21 cellular contexts compared by ENCODE assay signal in genomic region chr2:3362686-3363085, GRCh38. TPM values are rescaled to one million over a fixed set of nuclear protein-coding genes. Genes with fewer than 3 reads are reported as not detected.
DNase-seq lines count a peak whose midpoint lies in the region; ATAC-seq, FAIRE-seq and TF ChIP-seq lines count a peak whose summit lies in the region.
"Had no signal": no experiment of that assay in that cellular context is flagged by ENCODE, and none has a peak within 500 bp of the region (broad histone marks: within the 10 kb centered on the region; RNA-seq: fewer than 3 reads in every experiment).

No MANE protein-coding gene starts in this region.

- no peak for TF ChIP-seq EP300 in HepG2 (IDR thresholded peaks at IDR 0.05; ENCODE audit: low read depth in 2 of 2, low read length in 2 of 2)
- no peak for TF ChIP-seq EP300 in HepG2 (CRISPR knock-in tag; IDR thresholded peaks at IDR 0.05; ENCODE audit: borderline replicate concordance)

- peaks cover 35% of the 10 kb centered on the region for H3K4me1 Mint-ChIP-seq in activated CD8-positive, alpha-beta T cell treated with anti-CD3 and anti-CD28 coated beads, Interleukin-2, amount 10 ng/mL, durations not matched to agents 7 days and 5 days (ENCODE audit: low read depth)
- H3K4me1 Mint-ChIP-seq in activated CD8-positive, alpha-beta T cell treated with anti-CD3 and anti-CD28 coated beads for 36 hours (ENCODE audit: low read depth) = peaks cover 31% of the 10 kb centered on the region
- H3K4me1 Mint-ChIP-seq in stimulated activated naive B cell treated with anti-CD40 and anti-IgM and Interleukin-4, amounts not matched to agents 10 μg/mL and 1 μg/mL and 100 μg/mL, for 72 hours = peaks cover 35 to 50% of the 10 kb centered on the region in 2 donors
- peaks cover 60% of the 10 kb centered on the region for H3K4me1 Mint-ChIP-seq in stimulated activated naive CD8-positive, alpha-beta T cell treated with anti-CD3 and anti-CD28 coated beads, Interleukin-15, amount 100 ng/mL, for 72 hours

- H3K4me3 ChIP-seq in HepG2 (replicated peaks in 1 of 3; ENCODE audit: insufficient read depth in 1 of 3, low read depth in 2 of 3, low read length in 3 of 3) = no peak overlapping the region
- H3K4me3 ChIP-seq: GM12878, PC-9 had no signal

- H3K27ac ChIP-seq in HepG2 (ENCODE audit: extremely low read length, insufficient read depth, low read length) = no peak overlapping the region
- H3K27ac ChIP-seq: PC-9 had no signal

- TF ChIP-seq POLR2A in HepG2 (IDR thresholded peaks at IDR 0.05; ENCODE audit: insufficient read depth in 1 of 2, low read depth in 2 of 2, low read length in 2 of 2) = no peak

- H3K9ac ChIP-seq in HepG2 (ENCODE audit: insufficient read depth, low read depth, low read length) = no peak overlapping the region

- peaks cover 26% of the 10 kb centered on the region for H3K4me1 ChIP-seq in HepG2 (ENCODE audit: insufficient read depth, low read length)

- H2AFZ ChIP-seq in HepG2 (ENCODE audit: low read length) = no peak overlapping the region
- H2AFZ ChIP-seq: PC-9 had no signal

- in situ Hi-C loops in HepG2 (cut with HindIII; ENCODE audit: extremely low pct_ligation_motif_present, low pct_unique_long_range_greater_than_20kb) = no loop called here

- no peaks in the 10 kb centered on the region for H3K9me3 ChIP-seq in HepG2 (ENCODE audit: low read length)

- H4K20me1 ChIP-seq in HepG2 (ENCODE audit: insufficient read depth, low read length) = peaks cover 2% of the 10 kb centered on the region; the same call in 1 of the 2 replicates

- no peak for TF ChIP-seq CTCF in activated CD8-positive, alpha-beta T cell treated with anti-CD3 and anti-CD28 coated beads for 36 hours (IDR thresholded peaks at IDR 0.05)
- no peak for TF ChIP-seq CTCF in HepG2 (CRISPR knock-in tag; IDR thresholded peaks at IDR 0.05)

- no peaks in the 10 kb centered on the region for H3K9me3 Mint-ChIP-seq in activated CD8-positive, alpha-beta T cell treated with anti-CD3 and anti-CD28 coated beads, Interleukin-2, amount 10 ng/mL, durations not matched to agents 7 days and 5 days (ENCODE audit: insufficient read depth)
- no peaks in the 10 kb centered on the region for H3K9me3 Mint-ChIP-seq in activated CD8-positive, alpha-beta T cell treated with anti-CD3 and anti-CD28 coated beads for 36 hours
- no peaks in the 10 kb centered on the region for H3K9me3 Mint-ChIP-seq in stimulated activated naive B cell treated with anti-CD40 and anti-IgM and Interleukin-4, amounts not matched to agents 10 μg/mL and 1 μg/mL and 100 μg/mL, for 72 hours
- H3K9me3 Mint-ChIP-seq in stimulated activated naive CD8-positive, alpha-beta T cell treated with anti-CD3 and anti-CD28 coated beads, Interleukin-15, amount 100 ng/mL, for 72 hours = no peaks in the 10 kb centered on the region

- no peak for ATAC-seq in activated CD8-positive, alpha-beta T cell treated with anti-CD3 and anti-CD28 coated beads, Interleukin-2, amount 10 ng/mL, durations not matched to agents 7 days and 5 days
- ATAC-seq in activated CD8-positive, alpha-beta T cell treated with anti-CD3 and anti-CD28 coated beads for 36 hours = no peak
- ATAC-seq in HG03097 (IDR thresholded peaks at IDR 0.05; ENCODE audit: low FRiP score, unreplicated experiment) (peak; percentile 42), HepG2 (no peak; the same call in 2 of the 3 replicates)
- no peak for ATAC-seq in stimulated activated naive B cell treated with anti-CD40 and anti-IgM and Interleukin-4, amounts not matched to agents 10 μg/mL and 1 μg/mL and 100 μg/mL, for 72 hours (replicated peaks)
- ATAC-seq in stimulated activated naive CD8-positive, alpha-beta T cell treated with anti-CD3 and anti-CD28 coated beads, Interleukin-15, amount 100 ng/mL, for 72 hours = no peak
- ATAC-seq: GM12878 had no signal

- H3K36me3 Mint-ChIP-seq in activated CD8-positive, alpha-beta T cell treated with anti-CD3 and anti-CD28 coated beads, Interleukin-2, amount 10 ng/mL, durations not matched to agents 7 days and 5 days (ENCODE audit: low read depth) = peaks cover 10% of the 10 kb centered on the region
- peaks cover 6% of the 10 kb centered on the region for H3K36me3 Mint-ChIP-seq in activated CD8-positive, alpha-beta T cell treated with anti-CD3 and anti-CD28 coated beads for 36 hours (ENCODE audit: low read depth)
- peaks cover 8 to 37% of the 10 kb centered on the region in 2 donors for H3K36me3 Mint-ChIP-seq in stimulated activated naive B cell treated with anti-CD40 and anti-IgM and Interleukin-4, amounts not matched to agents 10 μg/mL and 1 μg/mL and 100 μg/mL, for 72 hours

- intact Hi-C loops in activated CD8-positive, alpha-beta T cell treated with anti-CD3 and anti-CD28 coated beads for 36 hours (cut with micrococcal nuclease) = no loop called here
- intact Hi-C loops in HepG2 (cut with micrococcal nuclease; ENCODE audit: unreplicated experiment) = no loop called here

- no peaks in the 10 kb centered on the region for H3K27me3 Mint-ChIP-seq in activated CD8-positive, alpha-beta T cell treated with anti-CD3 and anti-CD28 coated beads, Interleukin-2, amount 10 ng/mL, durations not matched to agents 7 days and 5 days (ENCODE audit: low read depth)
- H3K27me3 Mint-ChIP-seq in activated CD8-positive, alpha-beta T cell treated with anti-CD3 and anti-CD28 coated beads for 36 hours = no peaks in the 10 kb centered on the region
- H3K27me3 Mint-ChIP-seq in stimulated activated naive B cell treated with anti-CD40 and anti-IgM and Interleukin-4, amounts not matched to agents 10 μg/mL and 1 μg/mL and 100 μg/mL, for 72 hours = no peaks in the 10 kb centered on the region
- no peaks in the 10 kb centered on the region for H3K27me3 Mint-ChIP-seq in stimulated activated naive CD8-positive, alpha-beta T cell treated with anti-CD3 and anti-CD28 coated beads, Interleukin-15, amount 100 ng/mL, for 72 hours

- H3K4me3 Mint-ChIP-seq in activated CD8-positive, alpha-beta T cell treated with anti-CD3 and anti-CD28 coated beads, Interleukin-2, amount 10 ng/mL, durations not matched to agents 7 days and 5 days = no peak overlapping the region
- no peak overlapping the region for H3K4me3 Mint-ChIP-seq in activated CD8-positive, alpha-beta T cell treated with anti-CD3 and anti-CD28 coated beads for 36 hours
- H3K4me3 Mint-ChIP-seq in stimulated activated naive B cell treated with anti-CD40 and anti-IgM and Interleukin-4, amounts not matched to agents 10 μg/mL and 1 μg/mL and 100 μg/mL, for 72 hours = no peak overlapping the region
- H3K4me3 Mint-ChIP-seq in stimulated activated naive CD8-positive, alpha-beta T cell treated with anti-CD3 and anti-CD28 coated beads, Interleukin-15, amount 100 ng/mL, for 72 hours = no peak overlapping the region
- H3K4me3 Mint-ChIP-seq: CD14-positive monocyte had no signal

- no peak overlapping the region for H3K4me2 ChIP-seq in HepG2 (ENCODE audit: low read depth, low read length)
- H3K4me2 ChIP-seq: PC-9 had no signal

- 95% methylated on average over 3 of the region's 3 CpGs for WGBS in HepG2 (ENCODE audit: low lambda C conversion rate)

- peaks cover 82% of the 10 kb centered on the region for H3K79me2 ChIP-seq in HepG2 (ENCODE audit: insufficient read depth, low read length)

- no TSS peak for BruUV-seq in HepG2 (replicated peaks; lab: Mats Ljungman, UMichigan)

- FAIRE-seq in HepG2 (lab: Jason Lieb, UNC) = no peak
- FAIRE-seq: GM12878, GM18507 had no signal

- CTCF ChIA-PET in activated CD8-positive, alpha-beta T cell treated with anti-CD3 and anti-CD28 coated beads, Interleukin-2, amount 10 ng/mL, durations not matched to agents 7 days and 5 days (lab: Charles Lee) = no interaction called here
- CTCF ChIA-PET in activated CD8-positive, alpha-beta T cell treated with anti-CD3 and anti-CD28 coated beads for 36 hours (lab: Charles Lee) = no interaction called here
- CTCF ChIA-PET in HepG2 (lab: Yijun Ruan, JAX; ENCODE audit: low intra/inter-chr PET ratio, low total read pairs) = no interaction called here

- no peak for DNase-seq in activated CD8-positive, alpha-beta T cell treated with anti-CD3 and anti-CD28 coated beads, Interleukin-2, amount 10 ng/mL, durations not matched to agents 7 days and 5 days
- no peak for DNase-seq in activated CD8-positive, alpha-beta T cell treated with anti-CD3 and anti-CD28 coated beads for 36 hours
- DNase-seq in HepG2 (ENCODE audit: low spot score) = no peak
- no peak for DNase-seq in stimulated activated naive B cell treated with anti-CD40 and anti-IgM and Interleukin-4, amounts not matched to agents 10 μg/mL and 1 μg/mL and 100 μg/mL, for 72 hours
- no peak for DNase-seq in stimulated activated naive CD8-positive, alpha-beta T cell treated with anti-CD3 and anti-CD28 coated beads, Interleukin-15, amount 100 ng/mL, for 72 hours
- DNase-seq in activated CD4-positive, CD25-positive, alpha-beta regulatory T cell treated with anti-CD3 and anti-CD28 coated beads, Interleukin-2, amount 50 U/mL, for 72 hours = no peak
- no peak for DNase-seq in LoVo (ENCODE audit: low spot score)
- DNase-seq: 8988T, COR-L47, HCEC 1CT, KG1, MM.1S, NCI-H1105, NCI-H187 treated with DMSO at 0.1 percent for 48 hours, NCI-H446 treated with DMSO at 0.1 percent for 48 hours, NCI-H748 treated with DMSO at 0.1 percent for 48 hours, PC-9 had no signal

- H3K36me3 ChIP-seq in HepG2 (replicated peaks in 1 of 2; ENCODE audit: control insufficient read depth in 1 of 2, insufficient read depth in 2 of 2, low read length in 2 of 2) = no peaks in the 10 kb centered on the region; a peak in 2 of 5 replicates

- TF ChIP-seq RAD21 in HepG2 (CRISPR knock-in tag; IDR thresholded peaks at IDR 0.05) = no peak

- H3K27me3 ChIP-seq in HepG2 (ENCODE audit: control insufficient read depth in 1 of 2, insufficient read depth in 2 of 2, low read length in 2 of 2) = no peaks in the 10 kb centered on the region

- POLR2A ChIA-PET in activated CD8-positive, alpha-beta T cell treated with anti-CD3 and anti-CD28 coated beads, Interleukin-2, amount 10 ng/mL, durations not matched to agents 7 days and 5 days (lab: Charles Lee) = no interaction called here
- POLR2A ChIA-PET in activated CD8-positive, alpha-beta T cell treated with anti-CD3 and anti-CD28 coated beads for 36 hours (lab: Charles Lee) = no interaction called here
- POLR2A ChIA-PET in HepG2 (lab: Yijun Ruan, JAX) = no interaction called here

- H3K27ac Mint-ChIP-seq in activated CD8-positive, alpha-beta T cell treated with anti-CD3 and anti-CD28 coated beads, Interleukin-2, amount 10 ng/mL, durations not matched to agents 7 days and 5 days = peak overlapping the region; percentile 76
- no peak overlapping the region for H3K27ac Mint-ChIP-seq in activated CD8-positive, alpha-beta T cell treated with anti-CD3 and anti-CD28 coated beads for 36 hours
- H3K27ac Mint-ChIP-seq in stimulated activated naive B cell treated with anti-CD40 and anti-IgM and Interleukin-4, amounts not matched to agents 10 μg/mL and 1 μg/mL and 100 μg/mL, for 72 hours = peak overlapping the region; percentile 49
- H3K27ac Mint-ChIP-seq in stimulated activated naive CD8-positive, alpha-beta T cell treated with anti-CD3 and anti-CD28 coated beads, Interleukin-15, amount 100 ng/mL, for 72 hours = peak overlapping the region in 1 of 2 donors; percentile 57

RNA-seq across cellular contexts. Expression of gene EIPR1, which starts 14.9 kb away (rescaled TPM):
- total RNA-seq in activated CD8-positive, alpha-beta T cell treated with anti-CD3 and anti-CD28 coated beads, Interleukin-2, amount 10 ng/mL, durations not matched to agents 7 days and 5 days = 10 to 100 TPM; 38.9 to 41.4 TPM
- total RNA-seq in activated CD8-positive, alpha-beta T cell treated with anti-CD3 and anti-CD28 coated beads for 36 hours = 10 to 100 TPM; 38.4 to 39.1 TPM
- total RNA-seq in HepG2 (2016; rRNA removed; fragmentation: Illumina TruSeq; extraction: Trizol) = 70.0 and 92.3 TPM in 2 replicates
- total RNA-seq in HepG2 (2016; cell fraction: cytosol; rRNA removed; fragmentation: Illumina TruSeq; extraction: Trizol; ENCODE audit: low read depth) = 45.6 and 52.4 TPM in 2 replicates
- total RNA-seq in HepG2 (2016; cell fraction: insoluble cytoplasmic fraction; rRNA removed; fragmentation: Illumina TruSeq; extraction: Trizol) = 72.0 and 92.4 TPM in 2 replicates
- 79.5 and 92.1 TPM in 2 replicates for total RNA-seq in HepG2 (2016; cell fraction: membrane; rRNA removed; fragmentation: Illumina TruSeq; extraction: Trizol)
- total RNA-seq in HepG2 (2016; cell fraction: nucleus; rRNA removed; fragmentation: Illumina TruSeq; extraction: Trizol) = 36.2 and 44.8 TPM in 2 replicates
- 84.5 and 96.3 TPM in 2 replicates for polyA plus RNA-seq in HepG2 (2011; rRNA removed)
- 91.9 and 111 TPM in 2 replicates for polyA plus RNA-seq in HepG2 (2011; cell fraction: cytosol; rRNA removed)
- 54.6 and 61.7 TPM in 2 replicates for polyA plus RNA-seq in HepG2 (2011; cell fraction: nucleus; rRNA removed)
- 34.2 and 39.9 TPM in 2 replicates for polyA plus RNA-seq in HepG2 (2012)
- polyA plus RNA-seq in HepG2 (2016; cell fraction: cytosol; fragmentation: Illumina TruSeq; extraction: Trizol; ENCODE audit: low read depth) = 47.2 and 54.0 TPM in 2 replicates
- polyA plus RNA-seq in HepG2 (2016; cell fraction: insoluble cytoplasmic fraction; fragmentation: Illumina TruSeq; extraction: Trizol; ENCODE audit: low read depth) = 80.5 and 83.1 TPM in 2 replicates
- polyA plus RNA-seq in HepG2 (2016; cell fraction: membrane; fragmentation: Illumina TruSeq; extraction: Trizol; ENCODE audit: low read depth) = 53.9 and 69.3 TPM in 2 replicates
- polyA plus RNA-seq in HepG2 (2016; cell fraction: nucleus; fragmentation: Illumina TruSeq; extraction: Trizol; ENCODE audit: insufficient read depth, low read depth) = 49.2 and 51.5 TPM in 2 replicates
- 65.1 and 87.1 TPM in 2 replicates for polyA minus RNA-seq in HepG2 (2011; rRNA and poly(A)+ RNA removed; ENCODE audit: low replicate concordance)
- polyA minus RNA-seq in HepG2 (2011; cell fraction: cytosol; rRNA and poly(A)+ RNA removed) = 27.9 and 34.1 TPM in 2 replicates
- 48.4 and 54.1 TPM in 2 replicates for polyA minus RNA-seq in HepG2 (2011; cell fraction: nucleus; rRNA and poly(A)+ RNA removed)

RNA-seq across cellular contexts. Expression of gene TRAPPC12, which starts 16.8 kb away (rescaled TPM):
- 10 to 100 TPM; 86.2 to 88.4 TPM for total RNA-seq in activated CD8-positive, alpha-beta T cell treated with anti-CD3 and anti-CD28 coated beads, Interleukin-2, amount 10 ng/mL, durations not matched to agents 7 days and 5 days
- total RNA-seq in activated CD8-positive, alpha-beta T cell treated with anti-CD3 and anti-CD28 coated beads for 36 hours = 10 to 100 TPM; 52.9 to 65.3 TPM
- total RNA-seq in HepG2 (2016; rRNA removed; fragmentation: Illumina TruSeq; extraction: Trizol) = 39.0 and 46.4 TPM in 2 replicates
- 16.2 and 17.3 TPM in 2 replicates for total RNA-seq in HepG2 (2016; cell fraction: cytosol; rRNA removed; fragmentation: Illumina TruSeq; extraction: Trizol; ENCODE audit: low read depth)
- 36.3 and 42.6 TPM in 2 replicates for total RNA-seq in HepG2 (2016; cell fraction: insoluble cytoplasmic fraction; rRNA removed; fragmentation: Illumina TruSeq; extraction: Trizol)
- total RNA-seq in HepG2 (2016; cell fraction: membrane; rRNA removed; fragmentation: Illumina TruSeq; extraction: Trizol) = 24.2 and 25.4 TPM in 2 replicates
- 55.4 and 61.3 TPM in 2 replicates for total RNA-seq in HepG2 (2016; cell fraction: nucleus; rRNA removed; fragmentation: Illumina TruSeq; extraction: Trizol)
- 97.7 and 137 TPM in 2 replicates for polyA plus RNA-seq in HepG2 (2011; rRNA removed)
- polyA plus RNA-seq in HepG2 (2011; cell fraction: cytosol; rRNA removed) = 36.5 and 40.1 TPM in 2 replicates
- polyA plus RNA-seq in HepG2 (2011; cell fraction: nucleus; rRNA removed) = 305 and 380 TPM in 2 replicates
- polyA plus RNA-seq in HepG2 (2012) = 58.1 and 63.4 TPM in 2 replicates
- polyA plus RNA-seq in HepG2 (2016; cell fraction: cytosol; fragmentation: Illumina TruSeq; extraction: Trizol; ENCODE audit: low read depth) = 7.8 and 8.6 TPM in 2 replicates
- 31.5 and 45.0 TPM in 2 replicates for polyA plus RNA-seq in HepG2 (2016; cell fraction: insoluble cytoplasmic fraction; fragmentation: Illumina TruSeq; extraction: Trizol; ENCODE audit: low read depth)
- polyA plus RNA-seq in HepG2 (2016; cell fraction: membrane; fragmentation: Illumina TruSeq; extraction: Trizol; ENCODE audit: low read depth) = 10.3 and 11.5 TPM in 2 replicates
- polyA plus RNA-seq in HepG2 (2016; cell fraction: nucleus; fragmentation: Illumina TruSeq; extraction: Trizol; ENCODE audit: insufficient read depth, low read depth) = 95.8 and 113 TPM in 2 replicates
- polyA minus RNA-seq in HepG2 (2011; rRNA and poly(A)+ RNA removed; ENCODE audit: low replicate concordance) = 73.3 and 119 TPM in 2 replicates
- 30.0 and 39.8 TPM in 2 replicates for polyA minus RNA-seq in HepG2 (2011; cell fraction: cytosol; rRNA and poly(A)+ RNA removed)
- polyA minus RNA-seq in HepG2 (2011; cell fraction: nucleus; rRNA and poly(A)+ RNA removed) = 181 and 183 TPM in 2 replicates
